Comparison of ENCODE assay signal across 21 cellular contexts in genomic region chr6:144574796-144575195, GRCh38.
DNase-seq lines count a peak whose midpoint lies in the region; ATAC-seq, FAIRE-seq and TF ChIP-seq lines count a peak whose summit lies in the region.
"Had no signal": no experiment of that assay in that cellular context is flagged by ENCODE, and none has a peak within 500 bp of the region (broad histone marks: within the 10 kb centered on the region; RNA-seq: fewer than 3 reads in every experiment).

No MANE protein-coding gene starts in this region.

- H3K9me3 Mint-ChIP-seq in stimulated activated effector memory CD8-positive, alpha-beta T cell treated with anti-CD3 and anti-CD28 coated beads, Interleukin-12 subunit alpha, Interleukin-12 subunit beta, amount 100 ng/mL, for 72 hours, result no peaks in the 10 kb centered on the region
- H3K9me3 Mint-ChIP-seq: GM23338 had no signal

- peak overlapping the region; percentile 20 for H3K27ac Mint-ChIP-seq in stimulated activated effector memory CD8-positive, alpha-beta T cell treated with anti-CD3 and anti-CD28 coated beads, Interleukin-12 subunit alpha, Interleukin-12 subunit beta, amount 100 ng/mL, for 72 hours
- H3K27ac Mint-ChIP-seq: GM23338 had no signal

- ATAC-seq in HepG2 (no peak), right lobe of liver (no peak), HG02610 (IDR thresholded peaks at IDR 0.05; ENCODE audit: unreplicated experiment) (no peak)
- ATAC-seq in stimulated activated effector memory CD8-positive, alpha-beta T cell treated with anti-CD3 and anti-CD28 coated beads, Interleukin-12 subunit alpha, Interleukin-12 subunit beta, amount 100 ng/mL, for 72 hours, result peak; percentile 86
- ATAC-seq: GM12878, GM23338 had no signal

- FAIRE-seq in HepG2 (lab: Jason Lieb, UNC), result peak; percentile 30
- FAIRE-seq in bronchial epithelial cell (lab: Jason Lieb, UNC), result no peak
- FAIRE-seq: D721Med, GM12878, GM18507, RCC 7860 had no signal

- H4K20me1 ChIP-seq in HepG2 (ENCODE audit: insufficient read depth, low read length), result no peaks in the 10 kb centered on the region

- TF ChIP-seq EP300 in HepG2 (IDR thresholded peaks at IDR 0.05; ENCODE audit: low read depth in 2 of 2, low read length in 2 of 2), result no peak
- no peak for TF ChIP-seq EP300 in HepG2 (CRISPR knock-in tag; IDR thresholded peaks at IDR 0.05; ENCODE audit: borderline replicate concordance)

- TF ChIP-seq POLR2A in HepG2 (IDR thresholded peaks at IDR 0.05; ENCODE audit: insufficient read depth in 1 of 2, low read depth in 2 of 2, low read length in 2 of 2), result no peak
- no peak for TF ChIP-seq POLR2A in right lobe of liver (IDR thresholded peaks at IDR 0.05)

- H3K36me3 ChIP-seq in HepG2 (replicated peaks in 1 of 2; ENCODE audit: control insufficient read depth in 1 of 2, insufficient read depth in 2 of 2, low read length in 2 of 2), result peaks cover 9 to 18% of the 10 kb centered on the region in 2 experiments
- H3K36me3 ChIP-seq in right lobe of liver, result peaks cover 0 to 14% (median 0%) of the 10 kb centered on the region in 4 donors
- H3K36me3 ChIP-seq in bronchial epithelial cell (ENCODE audit: control insufficient read depth, insufficient read depth, low read length), result no peaks in the 10 kb centered on the region

- no peak for DNase-seq in HepG2 (ENCODE audit: low spot score)
- DNase-seq in right lobe of liver, result no peak
- peak; percentile 11 for DNase-seq in HCEC 1CT
- peak; percentile 74 for DNase-seq in bronchial epithelial cell (ENCODE audit: low read depth)
- DNase-seq in stimulated activated effector memory CD8-positive, alpha-beta T cell treated with anti-CD3 and anti-CD28 coated beads, Interleukin-12 subunit alpha, Interleukin-12 subunit beta, amount 100 ng/mL, for 72 hours (ENCODE audit: low spot score in 2 of 2), result no peak
- no peak for DNase-seq in NCI-H1694 (lab: John Stamatoyannopoulos, UW)
- DNase-seq: DMS79, GDM1, Kasumi-1, NCI-H1105 treated with DMSO at 0.1 percent for 48 hours, NCI-H187, NCI-H446, NCI-H69, Right ventricle myocardium superior had no signal

- POLR2A ChIA-PET in HepG2 (lab: Yijun Ruan, JAX), result no interaction called here

- H3K9me3 ChIP-seq in HepG2 (ENCODE audit: low read length) (no peaks in the 10 kb centered on the region), right lobe of liver (no peaks in the 10 kb centered on the region)

- WGBS in HepG2 (ENCODE audit: low lambda C conversion rate), result 95% methylated on average over 2 of the region's 2 CpGs
- 75% methylated on average over 2 of the region's 2 CpGs for WGBS in right lobe of liver (ENCODE audit: insufficient coverage, low coverage, low lambda C conversion rate, missing lambda C conversion rate)

- CTCF ChIA-PET in HepG2 (lab: Yijun Ruan, JAX; ENCODE audit: low intra/inter-chr PET ratio, low total read pairs), result no interaction called here

- H3K4me2 ChIP-seq in HepG2 (ENCODE audit: low read depth, low read length), result no peak overlapping the region
- H3K4me2 ChIP-seq: GM23338 had no signal

- H3K4me1 ChIP-seq in HepG2 (ENCODE audit: insufficient read depth, low read length), result peaks cover 27% of the 10 kb centered on the region
- no peaks in the 10 kb centered on the region for H3K4me1 ChIP-seq in right lobe of liver

- in situ Hi-C loops in HepG2 (cut with HindIII; ENCODE audit: extremely low pct_ligation_motif_present, low pct_unique_long_range_greater_than_20kb), result no loop called here

- H3K4me3 Mint-ChIP-seq in stimulated activated effector memory CD8-positive, alpha-beta T cell treated with anti-CD3 and anti-CD28 coated beads, Interleukin-12 subunit alpha, Interleukin-12 subunit beta, amount 100 ng/mL, for 72 hours, result no peak overlapping the region
- H3K4me3 Mint-ChIP-seq: GM23338 had no signal

- no peak for TF ChIP-seq RAD21 in HepG2 (CRISPR knock-in tag; IDR thresholded peaks at IDR 0.05)

- peaks cover 7% of the 10 kb centered on the region for H3K4me1 Mint-ChIP-seq in stimulated activated effector memory CD8-positive, alpha-beta T cell treated with anti-CD3 and anti-CD28 coated beads, Interleukin-12 subunit alpha, Interleukin-12 subunit beta, amount 100 ng/mL, for 72 hours
- H3K4me1 Mint-ChIP-seq: GM23338 had no signal

- H3K27ac ChIP-seq in HepG2 (ENCODE audit: extremely low read length, insufficient read depth, low read length) (no peak overlapping the region), right lobe of liver (no peak overlapping the region)
- H3K27ac ChIP-seq: SK-N-MC had no signal

- H3K27me3 ChIP-seq in HepG2 (ENCODE audit: control insufficient read depth in 1 of 2, insufficient read depth in 2 of 2, low read length in 2 of 2) (no peaks in the 10 kb centered on the region), right lobe of liver (no peaks in the 10 kb centered on the region), bronchial epithelial cell (ENCODE audit: control insufficient read depth, insufficient read depth, low read length) (no peaks in the 10 kb centered on the region)

- no TSS peak for BruUV-seq in HepG2 (replicated peaks; lab: Mats Ljungman, UMichigan)

- intact Hi-C loops in HepG2 (cut with micrococcal nuclease; ENCODE audit: unreplicated experiment), result no loop called here
- intact Hi-C loops in right lobe of liver (cut with DNase I), result no loop called here

- TF ChIP-seq CTCF in HepG2 (CRISPR knock-in tag; IDR thresholded peaks at IDR 0.05), result no peak
- no peak for TF ChIP-seq CTCF in right lobe of liver (IDR thresholded peaks at IDR 0.05)
- no peak for TF ChIP-seq CTCF in bronchial epithelial cell (IDR thresholded peaks at IDR 0.05; ENCODE audit: insufficient read depth, low read length, severe bottlenecking)

- no peaks in the 10 kb centered on the region for H3K79me2 ChIP-seq in HepG2 (ENCODE audit: insufficient read depth, low read length)

- H3K36me3 Mint-ChIP-seq in stimulated activated effector memory CD8-positive, alpha-beta T cell treated with anti-CD3 and anti-CD28 coated beads, Interleukin-12 subunit alpha, Interleukin-12 subunit beta, amount 100 ng/mL, for 72 hours, result peaks cover 10% of the 10 kb centered on the region

- H3K9ac ChIP-seq in HepG2 (ENCODE audit: insufficient read depth, low read depth, low read length), result no peak overlapping the region

- no peak overlapping the region for H3K4me3 ChIP-seq in HepG2 (replicated peaks in 1 of 3; ENCODE audit: insufficient read depth in 1 of 3, low read depth in 2 of 3, low read length in 3 of 3)
- no peak overlapping the region for H3K4me3 ChIP-seq in right lobe of liver
- no peak overlapping the region for H3K4me3 ChIP-seq in bronchial epithelial cell (ENCODE audit: low read depth, low read length)
- H3K4me3 ChIP-seq: GM12878, GM23338, SK-N-MC had no signal

- no peak overlapping the region for H2AFZ ChIP-seq in HepG2 (ENCODE audit: low read length)
- H2AFZ ChIP-seq: GM23338 had no signal

TF ChIP-seq in HepG2, 621 proteins besides CTCF, POLR2A, EP300 and RAD21 (continues in another document):
- TF ChIP-seq ZNF430 (CRISPR knock-in tag; IDR thresholded peaks at IDR 0.05), result no peak
- no peak for TF ChIP-seq ARID5B (CRISPR knock-in tag; IDR thresholded peaks at IDR 0.05)
- TF ChIP-seq TAF15 (IDR thresholded peaks at IDR 0.05; ENCODE audit: low read depth, low read length, poor library complexity, severe bottlenecking), result no peak
- no peak for TF ChIP-seq ZNF724P (CRISPR knock-in tag; IDR thresholded peaks at IDR 0.05; ENCODE audit: borderline replicate concordance)
- no peak for TF ChIP-seq ZNF235 (CRISPR knock-in tag; IDR thresholded peaks at IDR 0.05; ENCODE audit: borderline replicate concordance)
- no peak for TF ChIP-seq STAT5B (CRISPR knock-in tag; IDR thresholded peaks at IDR 0.05)
- TF ChIP-seq MAFK (conservative IDR thresholded peaks at IDR 0.05 in 1 of 2, IDR thresholded peaks at IDR 0.05 in 1 of 2; ENCODE audit: low read length in 2 of 2), result no peak
- TF ChIP-seq IKZF4 (CRISPR knock-in tag; IDR thresholded peaks at IDR 0.05; ENCODE audit: borderline replicate concordance, low read depth, not compliant biosample characterization), result no peak
- TF ChIP-seq CREBL2 (CRISPR knock-in tag; IDR thresholded peaks at IDR 0.05; ENCODE audit: borderline replicate concordance), result no peak
- TF ChIP-seq ZNF296 (CRISPR knock-in tag; conservative IDR thresholded peaks at IDR 0.05), result no peak
- TF ChIP-seq SNAPC5 (CRISPR knock-in tag; IDR thresholded peaks at IDR 0.05; ENCODE audit: borderline replicate concordance), result no peak

Comparison
In these comparisons a context has a peak if more than half of its experiments do, and no peak if none do; other contexts are left out.
1. DNase-seq: peak in HCEC 1CT (single experiment) and bronchial epithelial cell (single experiment); none in HepG2 (single experiment), right lobe of liver (0 of 3), stimulated activated effector memory CD8-positive, alpha-beta T cell treated with anti-CD3 and anti-CD28 coated beads, Interleukin-12 subunit alpha, Interleukin-12 subunit beta, amount 100 ng/mL, for 72 hours (0 of 2) and NCI-H1694 (single experiment).